In genomic region chr2:148619560-148620190, GRCh38 we compare ENCODE assay signal across 23 cellular contexts.
"Had no signal": no experiment of that assay in that cellular context is flagged by ENCODE, and none has a peak within 500 bp of the region (broad histone marks: within the 10 kb centered on the region; RNA-seq: fewer than 3 reads in every experiment).

No MANE protein-coding gene starts in this region.

- H3K9me3 ChIP-seq: esophagus muscularis mucosa, gastroesophageal sphincter, lower lobe of right lung, thoracic aorta, upper lobe of right lung had no signal

- H3K27me3 ChIP-seq: brain microvascular endothelial cell, esophagus muscularis mucosa, gastroesophageal sphincter, upper lobe of right lung had no signal

- H3K9me3 Mint-ChIP-seq: activated naive CD4-positive, alpha-beta T cell treated with anti-CD3 and anti-CD28 coated beads, Interleukin-2, amount 10 ng/mL, durations not matched to agents 7 days and 5 days; activated T-cell treated with anti-CD3 and anti-CD28 coated beads, Interleukin-2, amount 50 U/mL, for 4 hours; nephron; stimulated activated effector memory CD8-positive, alpha-beta T cell treated with anti-CD3 and anti-CD28 coated beads, Interleukin-12 subunit alpha, Interleukin-12 subunit beta, amount 100 ng/mL, for 72 hours; WTC11 had no signal

- ATAC-seq: activated CD8-positive, alpha-beta T cell treated with anti-CD3 and anti-CD28 coated beads, Interleukin-2, amount 10 ng/mL, durations not matched to agents 7 days and 5 days; activated T-cell treated with anti-CD3 and anti-CD28 coated beads, Interleukin-2, amount 50 U/mL, for 4 hours; gastroesophageal sphincter; left cardiac atrium; lower lobe of right lung; sciatic nerve; stimulated activated effector memory CD8-positive, alpha-beta T cell treated with anti-CD3 and anti-CD28 coated beads, Interleukin-12 subunit alpha, Interleukin-12 subunit beta, amount 100 ng/mL, for 72 hours; upper lobe of right lung; WTC11 had no signal

- H3K27ac Mint-ChIP-seq: activated CD8-positive, alpha-beta T cell treated with anti-CD3 and anti-CD28 coated beads, Interleukin-2, amount 10 ng/mL, durations not matched to agents 7 days and 5 days; activated naive CD4-positive, alpha-beta T cell treated with anti-CD3 and anti-CD28 coated beads, Interleukin-2, amount 10 ng/mL, durations not matched to agents 7 days and 5 days; nephron; stimulated activated effector memory CD8-positive, alpha-beta T cell treated with anti-CD3 and anti-CD28 coated beads, Interleukin-12 subunit alpha, Interleukin-12 subunit beta, amount 100 ng/mL, for 72 hours; WTC11 had no signal

- H3K4me2 ChIP-seq: smooth muscle cell had no signal

- H3K4me1 ChIP-seq: parathyroid adenoma had no signal

- H3K36me3 ChIP-seq: brain microvascular endothelial cell, esophagus muscularis mucosa, gastroesophageal sphincter, lower lobe of right lung, thoracic aorta, upper lobe of right lung had no signal

- H3K27ac ChIP-seq: brain microvascular endothelial cell, coronary artery, esophagus muscularis mucosa, gastroesophageal sphincter, lower lobe of right lung, parathyroid adenoma, thoracic aorta, upper lobe of right lung had no signal

- H3K4me1 Mint-ChIP-seq: activated naive CD4-positive, alpha-beta T cell treated with anti-CD3 and anti-CD28 coated beads, Interleukin-2, amount 10 ng/mL, durations not matched to agents 7 days and 5 days had no signal

- H3K4me3 Mint-ChIP-seq: activated CD8-positive, alpha-beta T cell treated with anti-CD3 and anti-CD28 coated beads, Interleukin-2, amount 10 ng/mL, durations not matched to agents 7 days and 5 days; activated naive CD4-positive, alpha-beta T cell treated with anti-CD3 and anti-CD28 coated beads, Interleukin-2, amount 10 ng/mL, durations not matched to agents 7 days and 5 days; activated T-cell treated with anti-CD3 and anti-CD28 coated beads, Interleukin-2, amount 50 U/mL, for 4 hours; nephron; stimulated activated effector memory CD8-positive, alpha-beta T cell treated with anti-CD3 and anti-CD28 coated beads, Interleukin-12 subunit alpha, Interleukin-12 subunit beta, amount 100 ng/mL, for 72 hours; WTC11 had no signal

- H3K79me2 ChIP-seq: parathyroid adenoma had no signal

- H3K4me3 ChIP-seq: coronary artery, esophagus muscularis mucosa, gastroesophageal sphincter, lower lobe of right lung, smooth muscle cell, thoracic aorta, upper lobe of right lung had no signal

- DNase-seq: activated CD4-positive, alpha-beta T cell treated with anti-CD3 and anti-CD28 coated beads for 48 hours; activated CD8-positive, alpha-beta T cell treated with anti-CD3 and anti-CD28 coated beads, Interleukin-2, amount 10 ng/mL, durations not matched to agents 7 days and 5 days; activated effector memory CD4-positive, alpha-beta T cell treated with Interleukin-2 at 50 U/mL for 16 hours; activated naive CD4-positive, alpha-beta T cell treated with anti-CD3 and anti-CD28 coated beads, Interleukin-2, amount 10 ng/mL, durations not matched to agents 7 days and 5 days; activated T-cell treated with anti-CD3 and anti-CD28 coated beads, Interleukin-2, amount 50 U/mL, for 4 hours; aorta; brain microvascular endothelial cell; effector CD4-positive, alpha-beta T cell; left cardiac atrium; lower lobe of right lung; stimulated activated CD4-positive, alpha-beta T cell treated with anti-CD3 and anti-CD28 coated beads, Interleukin-4, amount 100 ng/mL, for 1 hour; T-helper 2 cell; upper lobe of right lung had no signal

- H3K36me3 Mint-ChIP-seq: activated naive CD4-positive, alpha-beta T cell treated with anti-CD3 and anti-CD28 coated beads, Interleukin-2, amount 10 ng/mL, durations not matched to agents 7 days and 5 days; stimulated activated effector memory CD8-positive, alpha-beta T cell treated with anti-CD3 and anti-CD28 coated beads, Interleukin-12 subunit alpha, Interleukin-12 subunit beta, amount 100 ng/mL, for 72 hours; WTC11 had no signal
